In genomic region chr3:113607219-113607596, GRCh38 we compare ENCODE assay signal across 10 cellular contexts.
A peak's percentile ranks its signal among the peaks of the same experiment; 100 is the strongest.
DNase-seq lines count a peak whose midpoint lies in the region; ATAC-seq and TF ChIP-seq lines count a peak whose summit lies in the region.
"Had no signal": no experiment of that assay in that cellular context is flagged by ENCODE, and none has a peak within 500 bp of the region (broad histone marks: within the 10 kb centered on the region; RNA-seq: fewer than 3 reads in every experiment).

No MANE protein-coding gene starts in this region.

- H3K27me3 Mint-ChIP-seq in CD4-positive, alpha-beta memory T cell: no peaks in the 10 kb centered on the region
- H3K27me3 Mint-ChIP-seq in endothelial cell (ENCODE audit: unreplicated experiment): peaks cover 4% of the 10 kb centered on the region

- H3K27me3 ChIP-seq in CD4-positive, alpha-beta memory T cell (ENCODE audit: insufficient read depth, low read length): no peaks in the 10 kb centered on the region
- H3K27me3 ChIP-seq in HUES6 (ENCODE audit: control insufficient read depth, insufficient read depth, low read length) (no peaks in the 10 kb centered on the region), transverse colon (no peaks in the 10 kb centered on the region)

- no peak for TF ChIP-seq POLR2A in transverse colon (IDR thresholded peaks at IDR 0.05)

- TF ChIP-seq CTCF in endothelial cell (IDR thresholded peaks at IDR 0.05; ENCODE audit: unreplicated experiment) (no peak), transverse colon (IDR thresholded peaks at IDR 0.05) (no peak)

- WGBS in transverse colon (ENCODE audit: low coverage in 1 of 2), 2 donors: 40 to 73% methylated on average over 1 to 5 of the region's 5 CpGs

- peaks cover 64 to 80% of the 10 kb centered on the region in 2 donors for H3K36me3 Mint-ChIP-seq in CD4-positive, alpha-beta memory T cell
- no peaks in the 10 kb centered on the region for H3K36me3 Mint-ChIP-seq in endothelial cell (ENCODE audit: low read depth, unreplicated experiment)

- peak overlapping the region in 5 of 8 donors; percentile 49 to 64 (median 57) for H3K4me3 Mint-ChIP-seq in CD4-positive, alpha-beta memory T cell
- H3K4me3 Mint-ChIP-seq in endothelial cell (ENCODE audit: unreplicated experiment): no peak overlapping the region

- peak overlapping the region in 6 of 7 donors; percentile 18 to 80 (median 68) for H3K27ac Mint-ChIP-seq in CD4-positive, alpha-beta memory T cell
- peak overlapping the region; percentile 64 for H3K27ac Mint-ChIP-seq in endothelial cell (ENCODE audit: unreplicated experiment)

- in situ Hi-C loops in transverse colon (cut with MboI; ENCODE audit: low pct_ligation_motif_present in 1 of 4, low pct_unique_long_range_greater_than_20kb in 1 of 4, low sequenced_read_pairs in 3 of 4): no loop called here

- peaks cover 51% of the 10 kb centered on the region for H3K36me3 ChIP-seq in CD4-positive, alpha-beta memory T cell (ENCODE audit: insufficient read depth, low read length)
- H3K36me3 ChIP-seq in HUES6 (ENCODE audit: control insufficient read depth, insufficient read depth, low read length) (no peaks in the 10 kb centered on the region), transverse colon (peaks cover 0 to 4% (median 0%) of the 10 kb centered on the region in 4 donors)

- peaks cover 15 to 29% (median 21%) of the 10 kb centered on the region in 4 donors for H3K4me1 Mint-ChIP-seq in CD4-positive, alpha-beta memory T cell
- H3K4me1 Mint-ChIP-seq in endothelial cell (ENCODE audit: unreplicated experiment): peaks cover 27% of the 10 kb centered on the region

- no peak overlapping the region for H3K4me3 ChIP-seq in CD4-positive, alpha-beta memory T cell (ENCODE audit: low read length in 2 of 2)
- peak overlapping the region; percentile 18; the same call in 1 of the 2 replicates for H3K4me3 ChIP-seq in HUES6 (ENCODE audit: low read depth, low read length)
- H3K4me3 ChIP-seq in transverse colon: no peak overlapping the region

- no peak for DNase-seq in CD4-positive, alpha-beta memory T cell
- DNase-seq in endothelial cell (ENCODE audit: low spot score) (no peak), iPS-NIHi11 (ENCODE audit: low spot score) (no peak), transverse colon (no peak), H4 (ENCODE audit: low spot score) (no peak), SIG-M5 (lab: John Stamatoyannopoulos, UW) (no peak)
- DNase-seq: kidney, nucleus accumbens had no signal

- peak; percentile 7 for ATAC-seq in GM19397 (IDR thresholded peaks at IDR 0.05; ENCODE audit: unreplicated experiment)

- CTCF ChIA-PET in CD4-positive, alpha-beta memory T cell (lab: Charles Lee; ENCODE audit: partially characterized antibody): interaction anchor here (0.9 to 1.2 kb wide), 2 partner anchors 10 to 29 kb away, joined by 3 read pairs; no protein-coding TSS in a partner anchor

- no peak overlapping the region for H3K27ac ChIP-seq in CD4-positive, alpha-beta memory T cell (ENCODE audit: low read depth, low read length)
- peak overlapping the region; percentile 33; the same call in 1 of the 2 replicates for H3K27ac ChIP-seq in HUES6 (ENCODE audit: low read depth, low read length)
- H3K27ac ChIP-seq in transverse colon: no peak overlapping the region

- no peaks in the 10 kb centered on the region for H3K9me3 ChIP-seq in CD4-positive, alpha-beta memory T cell (ENCODE audit: control insufficient read depth in 1 of 2, low read length in 2 of 2)
- H3K9me3 ChIP-seq in HUES6 (ENCODE audit: control insufficient read depth, insufficient read depth, low read depth, low read length) (no peaks in the 10 kb centered on the region), transverse colon (no peaks in the 10 kb centered on the region)

- H3K9me3 Mint-ChIP-seq in CD4-positive, alpha-beta memory T cell: no peaks in the 10 kb centered on the region
- H3K9me3 Mint-ChIP-seq in endothelial cell (ENCODE audit: unreplicated experiment): no peaks in the 10 kb centered on the region

- intact Hi-C loops in CD4-positive, alpha-beta memory T cell (cut with micrococcal nuclease): loop anchor here (10.0 kb wide), 1 partner anchor 138 kb away; the partner anchor contains the start of genes ATP6V1A and NAA50
- intact Hi-C loops in transverse colon (cut with DNase I; ENCODE audit: low total_unique reads): no loop called here

- peaks cover 25% of the 10 kb centered on the region for H3K4me1 ChIP-seq in CD4-positive, alpha-beta memory T cell (ENCODE audit: insufficient read depth, low read length)
- H3K4me1 ChIP-seq in HUES6 (ENCODE audit: control insufficient read depth, insufficient read depth, low read length): peaks cover 17% of the 10 kb centered on the region
- no peaks in the 10 kb centered on the region for H3K4me1 ChIP-seq in transverse colon

- POLR2A ChIA-PET in CD4-positive, alpha-beta memory T cell (lab: Charles Lee; ENCODE audit: partially characterized antibody): interaction anchor here (0.9 kb wide), 1 partner anchor 73 kb away, joined by 3 read pairs; no protein-coding TSS in a partner anchor

- TF ChIP-seq EP300 in transverse colon (IDR thresholded peaks at IDR 0.05; ENCODE audit: low read depth): no peak

- no peak overlapping the region for H3K9ac ChIP-seq in HUES6 (ENCODE audit: low read length)
